Comparison of ENCODE assay signal across 14 cellular contexts in genomic region chr1:187744665-187745064, GRCh38.
DNase-seq lines count a peak whose midpoint lies in the region; ATAC-seq, FAIRE-seq and TF ChIP-seq lines count a peak whose summit lies in the region.
"Had no signal": no experiment of that assay in that cellular context is flagged by ENCODE, and none has a peak within 500 bp of the region (broad histone marks: within the 10 kb centered on the region; RNA-seq: fewer than 3 reads in every experiment).

No MANE protein-coding gene starts in this region.

- CTCF ChIA-PET in GM12878 (lab: Yijun Ruan, JAX): no interaction called here
- CTCF ChIA-PET in naive thymus-derived CD4-positive, alpha-beta T cell (lab: Charles Lee): no interaction called here

- H3K4me2 ChIP-seq in GM12878 (ENCODE audit: control insufficient read depth, insufficient read depth): no peak overlapping the region

- H2AFZ ChIP-seq in GM12878 (ENCODE audit: control insufficient read depth, low read depth, low read length): no peak overlapping the region

- TF ChIP-seq CTCF in GM12878 (IDR thresholded peaks at IDR 0.05 in 2 of 3, conservative IDR thresholded peaks at IDR 0.05 in 1 of 3; ENCODE audit: control insufficient read depth in 2 of 3, extremely low read depth in 1 of 3, insufficient read depth in 1 of 3, low read depth in 3 of 3, low read length in 3 of 3): no peak

- H3K4me3 Mint-ChIP-seq in naive thymus-derived CD4-positive, alpha-beta T cell: no peak overlapping the region
- H3K4me3 Mint-ChIP-seq: activated CD8-positive, alpha-beta memory T cell treated with anti-CD3 and anti-CD28 coated beads, Interleukin-2, amount 10 ng/mL, durations not matched to agents 7 days and 5 days had no signal

- H3K27me3 Mint-ChIP-seq in naive thymus-derived CD4-positive, alpha-beta T cell: no peaks in the 10 kb centered on the region
- H3K27me3 Mint-ChIP-seq: activated CD8-positive, alpha-beta memory T cell treated with anti-CD3 and anti-CD28 coated beads, Interleukin-2, amount 10 ng/mL, durations not matched to agents 7 days and 5 days had no signal

- no peak overlapping the region for H3K9ac ChIP-seq in GM12878 (ENCODE audit: control insufficient read depth, insufficient read depth, low read length)

- no peaks in the 10 kb centered on the region for H3K9me3 ChIP-seq in GM12878 (replicated peaks; ENCODE audit: control insufficient read depth, insufficient read depth, low read length)
- no peaks in the 10 kb centered on the region for H3K9me3 ChIP-seq in naive thymus-derived CD4-positive, alpha-beta T cell (ENCODE audit: control insufficient read depth in 2 of 3, low read length in 3 of 3)
- H3K9me3 ChIP-seq: prostate gland had no signal

- H3K4me1 Mint-ChIP-seq in naive thymus-derived CD4-positive, alpha-beta T cell: no peaks in the 10 kb centered on the region
- H3K4me1 Mint-ChIP-seq: activated CD8-positive, alpha-beta memory T cell treated with anti-CD3 and anti-CD28 coated beads, Interleukin-2, amount 10 ng/mL, durations not matched to agents 7 days and 5 days had no signal

- DNase-seq in GM12878 (ENCODE audit: low read depth, low spot score) (peak; percentile 36), NCI-H2081 treated with DMSO at 0.1 percent for 48 hours (lab: John Stamatoyannopoulos, UW) (no peak), amniotic stem cell (lab: John Stamatoyannopoulos, UW) (no peak)
- DNase-seq in naive thymus-derived CD4-positive, alpha-beta T cell: no peak
- DNase-seq: activated CD8-positive, alpha-beta memory T cell treated with anti-CD3 and anti-CD28 coated beads, Interleukin-2, amount 10 ng/mL, durations not matched to agents 7 days and 5 days; anterior cingulate cortex; midbrain; NCI-H1436; T1000 had no signal

- H3K4me1 ChIP-seq in GM12878 (ENCODE audit: control insufficient read depth, insufficient read depth, low read length): no peaks in the 10 kb centered on the region
- no peaks in the 10 kb centered on the region for H3K4me1 ChIP-seq in naive thymus-derived CD4-positive, alpha-beta T cell (ENCODE audit: control insufficient read depth in 2 of 2, insufficient read depth in 2 of 2, low read length in 2 of 2)
- H3K4me1 ChIP-seq: prostate gland had no signal

- RAD21 ChIA-PET in GM12878 (lab: Charles Lee; ENCODE audit: unreplicated experiment): no interaction called here

- in situ Hi-C loops in GM12878 (cut with MboI): no loop called here

- peak; percentile 31 for FAIRE-seq in GM12878 (lab: Jason Lieb, UNC)
- FAIRE-seq: HTR-8/SVneo had no signal

- TF ChIP-seq POLR2A in GM12878 (IDR thresholded peaks at IDR 0.05; ENCODE audit: low read depth, low read length): no peak

- no TSS peak for BruUV-seq in GM12878 (replicated peaks; lab: Mats Ljungman, UMichigan)

- 0% methylated on average over 1 of the region's 1 CpG for WGBS in GM12878 (ENCODE audit: insufficient coverage, insufficient replicate concordance, low lambda C conversion rate, missing lambda C conversion rate)

- H3K36me3 Mint-ChIP-seq in naive thymus-derived CD4-positive, alpha-beta T cell: no peaks in the 10 kb centered on the region
- H3K36me3 Mint-ChIP-seq: activated CD8-positive, alpha-beta memory T cell treated with anti-CD3 and anti-CD28 coated beads, Interleukin-2, amount 10 ng/mL, durations not matched to agents 7 days and 5 days had no signal

- H3K36me3 ChIP-seq in GM12878 (ENCODE audit: control insufficient read depth in 2 of 2, insufficient read depth in 2 of 2, low read length in 1 of 2): no peaks in the 10 kb centered on the region
- no peaks in the 10 kb centered on the region for H3K36me3 ChIP-seq in naive thymus-derived CD4-positive, alpha-beta T cell (ENCODE audit: control insufficient read depth in 2 of 3, insufficient read depth in 3 of 3, low read length in 3 of 3)
- H3K36me3 ChIP-seq: prostate gland had no signal

- POLR2A ChIA-PET in GM12878 (lab: Charles Lee): no interaction called here
- POLR2A ChIA-PET in naive thymus-derived CD4-positive, alpha-beta T cell (lab: Charles Lee): no interaction called here

- H4K20me1 ChIP-seq in GM12878 (ENCODE audit: control insufficient read depth, insufficient read depth): no peaks in the 10 kb centered on the region

- H3K27me3 ChIP-seq in GM12878 (replicated peaks in 1 of 2; ENCODE audit: control insufficient read depth in 2 of 2, insufficient read depth in 2 of 2, low read length in 1 of 2): no peaks in the 10 kb centered on the region
- no peaks in the 10 kb centered on the region for H3K27me3 ChIP-seq in naive thymus-derived CD4-positive, alpha-beta T cell (ENCODE audit: control insufficient read depth in 2 of 2, insufficient read depth in 2 of 2, low read length in 2 of 2)

- SMC1A ChIA-PET in GM12878 (lab: Charles Lee; ENCODE audit: uncharacterized antibody, unreplicated experiment): interaction anchor here (1.1 kb wide), 1 partner anchor 9 kb away, joined by 4 read pairs; no protein-coding TSS in a partner anchor

- intact Hi-C loops in GM12878 (cut with micrococcal nuclease; ENCODE audit: unreplicated experiment): no loop called here
- intact Hi-C loops in naive thymus-derived CD4-positive, alpha-beta T cell (cut with micrococcal nuclease): no loop called here

- no peak for TF ChIP-seq RAD21 in GM12878 (IDR thresholded peaks at IDR 0.05; ENCODE audit: insufficient read depth, low read depth, low read length)

- H3K27ac Mint-ChIP-seq in naive thymus-derived CD4-positive, alpha-beta T cell: no peak overlapping the region
- H3K27ac Mint-ChIP-seq: activated CD8-positive, alpha-beta memory T cell treated with anti-CD3 and anti-CD28 coated beads, Interleukin-2, amount 10 ng/mL, durations not matched to agents 7 days and 5 days had no signal

- peaks cover 0 to 16% (median 0%) of the 10 kb centered on the region in 11 donors for H3K9me3 Mint-ChIP-seq in naive thymus-derived CD4-positive, alpha-beta T cell

- H3K27ac ChIP-seq in GM12878 (ENCODE audit: control insufficient read depth, insufficient read depth): no peak overlapping the region
- H3K27ac ChIP-seq in naive thymus-derived CD4-positive, alpha-beta T cell (ENCODE audit: low read depth, low read length): no peak overlapping the region
- H3K27ac ChIP-seq: prostate gland had no signal

- no peaks in the 10 kb centered on the region for H3K79me2 ChIP-seq in GM12878 (ENCODE audit: control insufficient read depth, insufficient read depth, low read length)

- ATAC-seq in GM18907 (IDR thresholded peaks at IDR 0.05; ENCODE audit: unreplicated experiment) (peak; percentile 77), GM21619 (IDR thresholded peaks at IDR 0.05; ENCODE audit: unreplicated experiment) (peak; percentile 82), HG03103 (IDR thresholded peaks at IDR 0.05; ENCODE audit: low read depth, unreplicated experiment) (peak; percentile 87), GM12878 (peak; percentile 98)
- no peak for ATAC-seq in naive thymus-derived CD4-positive, alpha-beta T cell
- ATAC-seq: activated CD8-positive, alpha-beta memory T cell treated with anti-CD3 and anti-CD28 coated beads, Interleukin-2, amount 10 ng/mL, durations not matched to agents 7 days and 5 days had no signal

- H3K4me3 ChIP-seq in GM12878: no peak overlapping the region
- H3K4me3 ChIP-seq in naive thymus-derived CD4-positive, alpha-beta T cell (ENCODE audit: low read length): no peak overlapping the region
- H3K4me3 ChIP-seq: prostate gland had no signal

- TF ChIP-seq EP300 in GM12878 (IDR thresholded peaks at IDR 0.05; ENCODE audit: borderline replicate concordance in 1 of 2, control insufficient read depth in 1 of 2, low read depth in 2 of 2, low read length in 2 of 2): peak; percentile 14 to 34; a peak in 1 of 4 replicates

TF ChIP-seq in GM12878, 131 proteins besides CTCF, POLR2A, EP300 and RAD21 (continues in another document):
- no peak for TF ChIP-seq MYB (IDR thresholded peaks at IDR 0.05; ENCODE audit: borderline replicate concordance, low read depth, low read length)
- TF ChIP-seq RBBP5 (conservative IDR thresholded peaks at IDR 0.05): no peak
- no peak for TF ChIP-seq CEBPB (IDR thresholded peaks at IDR 0.05; ENCODE audit: borderline replicate concordance in 1 of 2, low read depth in 2 of 2, low read length in 2 of 2)
- 0 out of 2 replicates have a peak, but pooled peaks have one; percentile 19 for TF ChIP-seq BCL11A (IDR thresholded peaks at IDR 0.05; ENCODE audit: low read depth, low read length)
- no peak for TF ChIP-seq ZNF274 (IDR thresholded peaks at IDR 0.05; ENCODE audit: insufficient read depth, insufficient read length)
- no peak for TF ChIP-seq SRF (IDR thresholded peaks at IDR 0.05; ENCODE audit: low read depth in 2 of 2, low read length in 2 of 2)
- TF ChIP-seq, protein P1, sequence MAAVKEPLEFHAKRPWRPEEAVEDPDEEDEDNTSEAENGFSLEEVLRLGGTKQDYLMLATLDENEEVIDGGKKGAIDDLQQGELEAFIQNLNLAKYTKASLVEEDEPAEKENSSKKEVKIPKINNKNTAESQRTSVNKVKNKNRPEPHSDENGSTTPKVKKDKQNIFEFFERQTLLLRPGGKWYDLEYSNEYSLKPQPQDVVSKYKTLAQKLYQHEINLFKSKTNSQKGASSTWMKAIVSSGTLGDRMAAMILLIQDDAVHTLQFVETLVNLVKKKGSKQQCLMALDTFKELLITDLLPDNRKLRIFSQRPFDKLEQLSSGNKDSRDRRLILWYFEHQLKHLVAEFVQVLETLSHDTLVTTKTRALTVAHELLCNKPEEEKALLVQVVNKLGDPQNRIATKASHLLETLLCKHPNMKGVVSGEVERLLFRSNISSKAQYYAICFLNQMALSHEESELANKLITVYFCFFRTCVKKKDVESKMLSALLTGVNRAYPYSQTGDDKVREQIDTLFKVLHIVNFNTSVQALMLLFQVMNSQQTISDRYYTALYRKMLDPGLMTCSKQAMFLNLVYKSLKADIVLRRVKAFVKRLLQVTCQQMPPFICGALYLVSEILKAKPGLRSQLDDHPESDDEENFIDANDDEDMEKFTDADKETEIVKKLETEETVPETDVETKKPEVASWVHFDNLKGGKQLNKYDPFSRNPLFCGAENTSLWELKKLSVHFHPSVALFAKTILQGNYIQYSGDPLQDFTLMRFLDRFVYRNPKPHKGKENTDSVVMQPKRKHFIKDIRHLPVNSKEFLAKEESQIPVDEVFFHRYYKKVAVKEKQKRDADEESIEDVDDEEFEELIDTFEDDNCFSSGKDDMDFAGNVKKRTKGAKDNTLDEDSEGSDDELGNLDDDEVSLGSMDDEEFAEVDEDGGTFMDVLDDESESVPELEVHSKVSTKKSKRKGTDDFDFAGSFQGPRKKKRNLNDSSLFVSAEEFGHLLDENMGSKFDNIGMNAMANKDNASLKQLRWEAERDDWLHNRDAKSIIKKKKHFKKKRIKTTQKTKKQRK (IDR thresholded peaks at IDR 0.05; ENCODE audit: low read depth, low read length): no peak
- TF ChIP-seq IRF3 (IDR thresholded peaks at IDR 0.05): no peak
